In the genomic region with DNA sequence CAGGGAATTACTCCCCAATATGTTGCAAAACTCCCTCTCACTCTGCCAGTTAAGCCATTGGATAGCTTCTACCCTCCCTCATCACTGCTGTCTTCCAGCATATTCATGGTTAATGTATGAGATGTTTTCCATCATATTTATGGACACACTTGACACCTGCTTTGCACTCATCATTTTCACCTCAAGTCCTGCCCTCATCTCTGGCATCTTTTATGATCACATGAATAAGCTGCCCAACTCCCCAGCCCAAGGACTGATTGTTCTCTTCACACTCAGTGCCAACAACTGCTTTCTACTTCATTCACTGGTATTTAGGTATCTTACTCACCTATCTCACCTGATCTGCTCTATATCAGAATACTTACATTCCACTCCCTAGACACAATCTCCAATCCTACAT, we compare ENCODE assay signal across 17 cellular contexts.
A peak's percentile ranks its signal among the peaks of the same experiment; 100 is the strongest.
DNase-seq lines count a peak whose midpoint lies in the region; ATAC-seq and TF ChIP-seq lines count a peak whose summit lies in the region.
"Had no signal": no experiment of that assay in that cellular context is flagged by ENCODE, and none has a peak within 500 bp of the region (broad histone marks: within the 10 kb centered on the region; RNA-seq: fewer than 3 reads in every experiment).

No MANE protein-coding gene starts in this region.

- H2BK120ac ChIP-seq in neuronal stem cell (ENCODE audit: low read depth, low read length), result no peak overlapping the region

- no peak for DNase-seq in Right ventricle myocardium superior
- no peak for DNase-seq in left ventricle myocardium inferior
- no peak for DNase-seq in right cardiac atrium
- DNase-seq in Right ventricle myocardium inferior (ENCODE audit: missing footprints), result no peak
- no peak for DNase-seq in neuronal stem cell (ENCODE audit: low spot score)
- no peak for DNase-seq in activated CD4-positive, alpha-beta T cell treated with anti-CD3 and anti-CD28 coated beads, Interleukin-2, amount 50 U/mL, for 1 hour
- DNase-seq: AML-193; Caco-2; Calu3; CD4-positive, alpha-beta T cell; CD8-positive, alpha-beta T cell; DMS79 treated with DMSO at 0.1 percent for 48 hours; GF-D8 had no signal

- TF ChIP-seq CTCF in left ventricle myocardium inferior (IDR thresholded peaks at IDR 0.05; ENCODE audit: borderline replicate concordance), result no peak

- H3K23ac ChIP-seq in neuronal stem cell (ENCODE audit: low read depth, low read length, poor library complexity), result no peak overlapping the region

- no peak overlapping the region for H3K14ac ChIP-seq in neuronal stem cell (ENCODE audit: low read length)

- intact Hi-C loops in Right ventricle myocardium superior (cut with DNase I) (no loop called here), left ventricle myocardium inferior (cut with micrococcal nuclease) (no loop called here), right cardiac atrium (cut with DNase I) (no loop called here), Right ventricle myocardium inferior (cut with DNase I) (loop anchor here (5.0 kb wide), 1 partner anchor 39 kb away; no protein-coding TSS in a partner anchor)

- H2AFZ ChIP-seq in neuronal stem cell (ENCODE audit: low read length), result peak overlapping the region; percentile 61

- no peaks in the 10 kb centered on the region for H3K36me3 ChIP-seq in left ventricle myocardium inferior
- H3K36me3 ChIP-seq in neuronal stem cell (replicated peaks in 1 of 2; ENCODE audit: control insufficient read depth in 2 of 2, insufficient read depth in 2 of 2, low read length in 2 of 2), result no peaks in the 10 kb centered on the region
- H3K36me3 ChIP-seq: BLaER1 treated with 17β-estradiol and CSF1 and Interleukin-3, amounts not matched to agents 10 nM and 100 nM had no signal

- H4K8ac ChIP-seq in neuronal stem cell (ENCODE audit: low read depth, low read length), result no peak overlapping the region

- no peak overlapping the region for H2BK5ac ChIP-seq in neuronal stem cell (ENCODE audit: low read length)

- no peak overlapping the region for H3K18ac ChIP-seq in neuronal stem cell (ENCODE audit: low read length)

- no peak overlapping the region for H3K4ac ChIP-seq in neuronal stem cell (ENCODE audit: low read length)

- no peak overlapping the region for H2BK12ac ChIP-seq in neuronal stem cell (ENCODE audit: low read length)

- H3K27me3 ChIP-seq in left ventricle myocardium inferior (ENCODE audit: low read depth), result no peaks in the 10 kb centered on the region
- no peaks in the 10 kb centered on the region for H3K27me3 ChIP-seq in right cardiac atrium (ENCODE audit: control insufficient read depth, insufficient read depth)
- H3K27me3 ChIP-seq in neuronal stem cell (ENCODE audit: control insufficient read depth in 3 of 3, insufficient read depth in 3 of 3, low read depth in 1 of 3, low read length in 3 of 3), result no peaks in the 10 kb centered on the region
- H3K27me3 ChIP-seq: BLaER1 treated with 17β-estradiol and CSF1 and Interleukin-3, amounts not matched to agents 10 nM and 100 nM had no signal

- peaks cover 52% of the 10 kb centered on the region for H3K4me1 ChIP-seq in left ventricle myocardium inferior
- peaks cover 2% of the 10 kb centered on the region for H3K4me1 ChIP-seq in right cardiac atrium (ENCODE audit: control insufficient read depth, insufficient read depth, low read length)
- no peaks in the 10 kb centered on the region for H3K4me1 ChIP-seq in neuronal stem cell (ENCODE audit: control insufficient read depth in 2 of 2, insufficient read depth in 1 of 2, low read depth in 1 of 2, low read length in 2 of 2)
- H3K4me1 ChIP-seq: A549; BLaER1 treated with 17β-estradiol and CSF1 and Interleukin-3, amounts not matched to agents 10 nM and 100 nM; Caco-2 had no signal

- no peak overlapping the region for H4K91ac ChIP-seq in neuronal stem cell (ENCODE audit: low read depth, low read length, poor library complexity)

- no peak overlapping the region for H2BK15ac ChIP-seq in neuronal stem cell (ENCODE audit: low read length)

- ATAC-seq in Right ventricle myocardium superior (ENCODE audit: poor library complexity), result peak; percentile 48
- ATAC-seq in right cardiac atrium, result peak; percentile 47 to 61
- no peak for ATAC-seq in Right ventricle myocardium inferior
- ATAC-seq: A549; CD8-positive, alpha-beta T cell had no signal

- H3K4me2 ChIP-seq in neuronal stem cell (ENCODE audit: insufficient read depth, low read length, poor library complexity, severe bottlenecking), result no peak overlapping the region
- H3K4me2 ChIP-seq: A549; BLaER1 treated with 17β-estradiol and CSF1 and Interleukin-3, amounts not matched to agents 10 nM and 100 nM had no signal

- H3K9me3 ChIP-seq in left ventricle myocardium inferior (replicated peaks), result peaks cover 6% of the 10 kb centered on the region
- no peaks in the 10 kb centered on the region for H3K9me3 ChIP-seq in right cardiac atrium (ENCODE audit: control insufficient read depth, low read length)
- H3K9me3 ChIP-seq in neuronal stem cell (replicated peaks in 1 of 2; ENCODE audit: control insufficient read depth in 2 of 2, insufficient read depth in 1 of 2, low read depth in 1 of 2, low read length in 2 of 2), result peaks cover 2 to 16% of the 10 kb centered on the region in 2 donors
- H3K9me3 ChIP-seq: A549, Caco-2 had no signal

- no peak overlapping the region for H3K9ac ChIP-seq in neuronal stem cell (ENCODE audit: low read depth, low read length, poor library complexity)
- H3K9ac ChIP-seq: BLaER1 treated with 17β-estradiol and CSF1 and Interleukin-3, amounts not matched to agents 10 nM and 100 nM had no signal

- H3K27ac ChIP-seq in left ventricle myocardium inferior (replicated peaks) (no peak overlapping the region), right cardiac atrium (ENCODE audit: low read length) (no peak overlapping the region), neuronal stem cell (replicated peaks; ENCODE audit: low read length) (no peak overlapping the region)
- H3K27ac ChIP-seq: 22Rv1; A549; BLaER1 treated with 17β-estradiol and CSF1 and Interleukin-3, amounts not matched to agents 10 nM and 100 nM; C4-2B had no signal

- H3K79me1 ChIP-seq in neuronal stem cell (ENCODE audit: low read depth, low read length), result no peaks in the 10 kb centered on the region

- H3K4me3 ChIP-seq in left ventricle myocardium inferior (no peak overlapping the region), right cardiac atrium (ENCODE audit: low read length) (no peak overlapping the region), neuronal stem cell (ENCODE audit: low read length in 2 of 2) (no peak overlapping the region)
- H3K4me3 ChIP-seq: A549; BLaER1 treated with 17β-estradiol and CSF1 and Interleukin-3, amounts not matched to agents 10 nM and 100 nM had no signal

- H2AK5ac ChIP-seq in neuronal stem cell (ENCODE audit: low read depth, low read length), result no peak overlapping the region
